ENCODE assay signal across 22 cellular contexts in the genomic region with DNA sequence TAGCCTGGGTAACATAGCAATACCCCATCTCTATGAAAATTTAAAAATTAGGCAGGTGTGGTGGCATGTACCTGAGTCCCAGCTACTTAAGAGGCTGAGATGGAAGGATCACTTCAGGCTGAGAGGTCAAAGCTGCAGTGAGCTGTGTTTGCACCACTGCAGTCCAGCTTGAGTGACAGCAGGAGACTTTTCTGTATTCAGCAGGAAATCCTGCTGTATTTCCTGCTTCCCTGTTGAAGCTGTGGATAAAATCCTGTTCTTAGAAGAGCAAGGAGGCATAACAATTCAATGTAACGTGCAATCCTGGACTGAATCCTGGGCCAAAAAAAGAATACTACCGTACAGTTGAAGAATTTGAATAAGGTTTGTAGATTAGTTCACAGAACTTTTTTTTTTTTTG.
DNase-seq lines count a peak whose midpoint lies in the region; ATAC-seq and TF ChIP-seq lines count a peak whose summit lies in the region.
"Had no signal": no experiment of that assay in that cellular context is flagged by ENCODE, and none has a peak within 500 bp of the region (broad histone marks: within the 10 kb centered on the region; RNA-seq: fewer than 3 reads in every experiment).

No MANE protein-coding gene starts in this region.

- peak; percentile 29 for ATAC-seq in left ventricle myocardium superior
- ATAC-seq in Right ventricle myocardium inferior, result no peak
- peak; percentile 52 for ATAC-seq in left lung
- ATAC-seq in GM19463 (IDR thresholded peaks at IDR 0.05; ENCODE audit: unreplicated experiment), result no peak
- ATAC-seq: CD8-positive, alpha-beta T cell; HCT116 had no signal

- no peak overlapping the region for H3K4me3 ChIP-seq in left lung
- no peak overlapping the region for H3K4me3 ChIP-seq in Karpas-422 (ENCODE audit: low read length)
- H3K4me3 ChIP-seq: BLaER1 had no signal

- H3K9ac ChIP-seq in Karpas-422 (ENCODE audit: low read length), result no peak overlapping the region
- H3K9ac ChIP-seq: BLaER1, KMS-11, SK-N-SH had no signal

- no peaks in the 10 kb centered on the region for H3K9me2 ChIP-seq in Karpas-422 (replicated peaks; ENCODE audit: insufficient read depth, low read length)
- H3K9me2 ChIP-seq: SK-N-SH had no signal

- H3K36me3 ChIP-seq in left lung, result no peaks in the 10 kb centered on the region
- H3K36me3 ChIP-seq in Karpas-422 (ENCODE audit: insufficient read depth, low read length), result peaks cover 12% of the 10 kb centered on the region; the same call in 1 of the 2 replicates

- no peaks in the 10 kb centered on the region for H4K20me1 ChIP-seq in Karpas-422 (ENCODE audit: insufficient read depth, low read depth, low read length)

- peaks cover 6% of the 10 kb centered on the region for H3K79me2 ChIP-seq in Karpas-422 (ENCODE audit: low read length)

- H3K4me2 ChIP-seq in Karpas-422 (ENCODE audit: low read depth, low read length, poor library complexity, severe bottlenecking), result no peak overlapping the region
- H3K4me2 ChIP-seq: BLaER1, KMS-11, SK-N-SH had no signal

- H3K27me3 ChIP-seq in left lung (no peaks in the 10 kb centered on the region), Karpas-422 (ENCODE audit: low read length) (no peaks in the 10 kb centered on the region)
- H3K27me3 ChIP-seq: BLaER1 had no signal

- TF ChIP-seq CTCF in left lung (IDR thresholded peaks at IDR 0.05), result no peak

- intact Hi-C loops in left ventricle myocardium superior (cut with micrococcal nuclease) (no loop called here), Right ventricle myocardium inferior (cut with DNase I) (no loop called here), left lung (cut with DNase I) (no loop called here)

- H3K9me3 ChIP-seq in left lung (no peaks in the 10 kb centered on the region), Karpas-422 (ENCODE audit: low read length) (no peaks in the 10 kb centered on the region)
- H3K9me3 ChIP-seq: SK-N-SH had no signal

- H3K27ac ChIP-seq in left lung (no peak overlapping the region), Karpas-422 (ENCODE audit: low read length) (no peak overlapping the region)
- H3K27ac ChIP-seq: BLaER1, KMS-11 had no signal

- H2AFZ ChIP-seq in Karpas-422 (ENCODE audit: low read length), result no peak overlapping the region

- DNase-seq in left ventricle myocardium superior, result no peak
- DNase-seq in Right ventricle myocardium inferior (ENCODE audit: missing footprints), result no peak
- DNase-seq in dermis microvascular lymphatic vessel endothelial cell (ENCODE audit: low read depth in 2 of 2), result peak; percentile 24 to 74
- no peak for DNase-seq in left lung
- DNase-seq in 8988T, result no peak
- DNase-seq in activated naive CD4-positive, alpha-beta T cell (lab: John Stamatoyannopoulos, UW), result no peak
- no peak for DNase-seq in Karpas-422
- DNase-seq: CD8-positive, alpha-beta T cell; DMS79; GOT3; NCI-H1092; NCI-H1436 treated with DMSO at 0.1 percent for 48 hours; NCI-H2029; NCI-H2171 treated with DMSO at 0.1 percent for 48 hours; NCI-H446; OCI-M1; SHP77 treated with DMSO at 0.1 percent for 48 hours; SK-N-SH had no signal

- H3K4me1 ChIP-seq in left lung, result peaks cover 0 to 36% of the 10 kb centered on the region in 2 donors
- H3K4me1 ChIP-seq in Karpas-422 (ENCODE audit: low read length), result peaks cover 28% of the 10 kb centered on the region

Comparison
In these comparisons a context has a peak if more than half of its experiments do, and no peak if none do; other contexts are left out.
1. ATAC-seq: peak in left ventricle myocardium superior (single experiment) and left lung (single experiment); none in Right ventricle myocardium inferior (single experiment) and GM19463 (single experiment).
2. DNase-seq: peak in dermis microvascular lymphatic vessel endothelial cell (2 of 2); none in left ventricle myocardium superior (single experiment), Right ventricle myocardium inferior (single experiment), left lung (0 of 2), 8988T (single experiment), activated naive CD4-positive, alpha-beta T cell (0 of 4) and Karpas-422 (single experiment).